In the genomic region with DNA sequence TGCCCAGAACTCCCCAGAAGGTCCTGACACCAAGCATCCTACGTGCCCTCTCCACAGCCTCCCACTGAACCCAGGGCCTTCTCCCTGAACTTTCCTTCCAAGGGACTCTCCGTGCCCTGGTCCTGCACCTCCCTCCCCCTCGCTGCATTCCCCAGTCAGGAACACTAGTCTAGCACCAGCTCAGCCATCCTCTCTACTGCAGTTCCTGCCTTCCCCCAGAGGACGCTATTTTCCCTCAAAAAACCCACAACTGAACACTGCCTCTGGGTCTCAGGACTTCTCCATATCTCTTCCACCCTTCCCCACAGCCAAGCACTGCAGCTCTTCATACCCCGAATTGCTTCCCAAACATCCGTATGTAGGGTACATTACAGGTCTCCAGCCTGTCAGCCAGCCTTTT, we compare ENCODE assay signal across 2 cellular contexts.
TF ChIP-seq lines count a peak whose summit lies in the region.

No MANE protein-coding gene starts in this region.

TF ChIP-seq in HepG2, 621 proteins besides CTCF, POLR2A, EP300 and RAD21:
- TF ChIP-seq, protein P1, sequence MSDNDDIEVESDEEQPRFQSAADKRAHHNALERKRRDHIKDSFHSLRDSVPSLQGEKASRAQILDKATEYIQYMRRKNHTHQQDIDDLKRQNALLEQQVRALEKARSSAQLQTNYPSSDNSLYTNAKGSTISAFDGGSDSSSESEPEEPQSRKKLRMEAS (IDR thresholded peaks at IDR 0.05) = no peak
- TF ChIP-seq AGO1 (IDR thresholded peaks at IDR 0.05; ENCODE audit: low read depth, low read length, poor library complexity, severe bottlenecking) (no peak), MAFG (CRISPR knock-in tag; IDR thresholded peaks at IDR 0.05) (no peak), ZFP36L1 (CRISPR knock-in tag; IDR thresholded peaks at IDR 0.05) (no peak), MXI1 (IDR thresholded peaks at IDR 0.05; ENCODE audit: borderline replicate concordance, low read depth, low read length) (no peak), IKZF4 (CRISPR knock-in tag; IDR thresholded peaks at IDR 0.05; ENCODE audit: borderline replicate concordance, low read depth, not compliant biosample characterization) (no peak), ATRX (CRISPR knock-in tag; IDR thresholded peaks at IDR 0.05; ENCODE audit: borderline replicate concordance) (no peak), ZNF883 (CRISPR knock-in tag; IDR thresholded peaks at IDR 0.05; ENCODE audit: not compliant biosample characterization) (no peak), NR3C1 (CRISPR knock-in tag; IDR thresholded peaks at IDR 0.05) (no peak)
- TF ChIP-seq, protein P2, sequence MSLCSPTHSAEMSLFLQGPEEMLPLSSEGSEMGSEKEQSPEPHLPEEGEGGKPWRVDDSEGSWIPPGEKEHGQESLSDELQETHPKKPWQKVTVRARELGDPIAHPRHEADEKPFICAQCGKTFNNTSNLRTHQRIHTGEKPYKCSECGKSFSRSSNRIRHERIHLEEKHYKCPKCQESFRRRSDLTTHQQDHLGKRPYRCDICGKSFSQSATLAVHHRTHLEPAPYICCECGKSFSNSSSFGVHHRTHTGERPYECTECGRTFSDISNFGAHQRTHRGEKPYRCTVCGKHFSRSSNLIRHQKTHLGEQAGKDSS (CRISPR knock-in tag; IDR thresholded peaks at IDR 0.05; ENCODE audit: borderline replicate concordance, low read depth) = no peak
- TF ChIP-seq, protein P3, sequence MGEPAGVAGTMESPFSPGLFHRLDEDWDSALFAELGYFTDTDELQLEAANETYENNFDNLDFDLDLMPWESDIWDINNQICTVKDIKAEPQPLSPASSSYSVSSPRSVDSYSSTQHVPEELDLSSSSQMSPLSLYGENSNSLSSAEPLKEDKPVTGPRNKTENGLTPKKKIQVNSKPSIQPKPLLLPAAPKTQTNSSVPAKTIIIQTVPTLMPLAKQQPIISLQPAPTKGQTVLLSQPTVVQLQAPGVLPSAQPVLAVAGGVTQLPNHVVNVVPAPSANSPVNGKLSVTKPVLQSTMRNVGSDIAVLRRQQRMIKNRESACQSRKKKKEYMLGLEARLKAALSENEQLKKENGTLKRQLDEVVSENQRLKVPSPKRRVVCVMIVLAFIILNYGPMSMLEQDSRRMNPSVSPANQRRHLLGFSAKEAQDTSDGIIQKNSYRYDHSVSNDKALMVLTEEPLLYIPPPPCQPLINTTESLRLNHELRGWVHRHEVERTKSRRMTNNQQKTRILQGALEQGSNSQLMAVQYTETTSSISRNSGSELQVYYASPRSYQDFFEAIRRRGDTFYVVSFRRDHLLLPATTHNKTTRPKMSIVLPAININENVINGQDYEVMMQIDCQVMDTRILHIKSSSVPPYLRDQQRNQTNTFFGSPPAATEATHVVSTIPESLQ (CRISPR knock-in tag; conservative IDR thresholded peaks at IDR 0.05) = no peak
TF ChIP-seq in HepG2: peak in this region for 0.

TF ChIP-seq in WTC11, 78 proteins besides CTCF, POLR2A, EP300 and RAD21:
- TF ChIP-seq TP53 (CRISPR knock-in tag; IDR thresholded peaks at IDR 0.05) (no peak), PRRX2 (CRISPR knock-in tag; IDR thresholded peaks at IDR 0.05) (no peak), CREB1 (CRISPR knock-in tag; IDR thresholded peaks at IDR 0.05) (no peak), SOX15 (CRISPR knock-in tag; IDR thresholded peaks at IDR 0.05) (no peak), ETV6 (CRISPR knock-in tag; IDR thresholded peaks at IDR 0.05) (no peak), ELF4 (CRISPR knock-in tag; IDR thresholded peaks at IDR 0.05; ENCODE audit: low read depth) (no peak), ZBTB21 (CRISPR knock-in tag; IDR thresholded peaks at IDR 0.05; ENCODE audit: borderline replicate concordance) (no peak)
- TF ChIP-seq, protein P4, sequence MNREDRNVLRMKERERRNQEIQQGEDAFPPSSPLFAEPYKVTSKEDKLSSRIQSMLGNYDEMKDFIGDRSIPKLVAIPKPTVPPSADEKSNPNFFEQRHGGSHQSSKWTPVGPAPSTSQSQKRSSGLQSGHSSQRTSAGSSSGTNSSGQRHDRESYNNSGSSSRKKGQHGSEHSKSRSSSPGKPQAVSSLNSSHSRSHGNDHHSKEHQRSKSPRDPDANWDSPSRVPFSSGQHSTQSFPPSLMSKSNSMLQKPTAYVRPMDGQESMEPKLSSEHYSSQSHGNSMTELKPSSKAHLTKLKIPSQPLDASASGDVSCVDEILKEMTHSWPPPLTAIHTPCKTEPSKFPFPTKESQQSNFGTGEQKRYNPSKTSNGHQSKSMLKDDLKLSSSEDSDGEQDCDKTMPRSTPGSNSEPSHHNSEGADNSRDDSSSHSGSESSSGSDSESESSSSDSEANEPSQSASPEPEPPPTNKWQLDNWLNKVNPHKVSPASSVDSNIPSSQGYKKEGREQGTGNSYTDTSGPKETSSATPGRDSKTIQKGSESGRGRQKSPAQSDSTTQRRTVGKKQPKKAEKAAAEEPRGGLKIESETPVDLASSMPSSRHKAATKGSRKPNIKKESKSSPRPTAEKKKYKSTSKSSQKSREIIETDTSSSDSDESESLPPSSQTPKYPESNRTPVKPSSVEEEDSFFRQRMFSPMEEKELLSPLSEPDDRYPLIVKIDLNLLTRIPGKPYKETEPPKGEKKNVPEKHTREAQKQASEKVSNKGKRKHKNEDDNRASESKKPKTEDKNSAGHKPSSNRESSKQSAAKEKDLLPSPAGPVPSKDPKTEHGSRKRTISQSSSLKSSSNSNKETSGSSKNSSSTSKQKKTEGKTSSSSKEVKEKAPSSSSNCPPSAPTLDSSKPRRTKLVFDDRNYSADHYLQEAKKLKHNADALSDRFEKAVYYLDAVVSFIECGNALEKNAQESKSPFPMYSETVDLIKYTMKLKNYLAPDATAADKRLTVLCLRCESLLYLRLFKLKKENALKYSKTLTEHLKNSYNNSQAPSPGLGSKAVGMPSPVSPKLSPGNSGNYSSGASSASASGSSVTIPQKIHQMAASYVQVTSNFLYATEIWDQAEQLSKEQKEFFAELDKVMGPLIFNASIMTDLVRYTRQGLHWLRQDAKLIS (CRISPR knock-in tag; IDR thresholded peaks at IDR 0.05; ENCODE audit: borderline replicate concordance) = no peak
- TF ChIP-seq, protein P5, sequence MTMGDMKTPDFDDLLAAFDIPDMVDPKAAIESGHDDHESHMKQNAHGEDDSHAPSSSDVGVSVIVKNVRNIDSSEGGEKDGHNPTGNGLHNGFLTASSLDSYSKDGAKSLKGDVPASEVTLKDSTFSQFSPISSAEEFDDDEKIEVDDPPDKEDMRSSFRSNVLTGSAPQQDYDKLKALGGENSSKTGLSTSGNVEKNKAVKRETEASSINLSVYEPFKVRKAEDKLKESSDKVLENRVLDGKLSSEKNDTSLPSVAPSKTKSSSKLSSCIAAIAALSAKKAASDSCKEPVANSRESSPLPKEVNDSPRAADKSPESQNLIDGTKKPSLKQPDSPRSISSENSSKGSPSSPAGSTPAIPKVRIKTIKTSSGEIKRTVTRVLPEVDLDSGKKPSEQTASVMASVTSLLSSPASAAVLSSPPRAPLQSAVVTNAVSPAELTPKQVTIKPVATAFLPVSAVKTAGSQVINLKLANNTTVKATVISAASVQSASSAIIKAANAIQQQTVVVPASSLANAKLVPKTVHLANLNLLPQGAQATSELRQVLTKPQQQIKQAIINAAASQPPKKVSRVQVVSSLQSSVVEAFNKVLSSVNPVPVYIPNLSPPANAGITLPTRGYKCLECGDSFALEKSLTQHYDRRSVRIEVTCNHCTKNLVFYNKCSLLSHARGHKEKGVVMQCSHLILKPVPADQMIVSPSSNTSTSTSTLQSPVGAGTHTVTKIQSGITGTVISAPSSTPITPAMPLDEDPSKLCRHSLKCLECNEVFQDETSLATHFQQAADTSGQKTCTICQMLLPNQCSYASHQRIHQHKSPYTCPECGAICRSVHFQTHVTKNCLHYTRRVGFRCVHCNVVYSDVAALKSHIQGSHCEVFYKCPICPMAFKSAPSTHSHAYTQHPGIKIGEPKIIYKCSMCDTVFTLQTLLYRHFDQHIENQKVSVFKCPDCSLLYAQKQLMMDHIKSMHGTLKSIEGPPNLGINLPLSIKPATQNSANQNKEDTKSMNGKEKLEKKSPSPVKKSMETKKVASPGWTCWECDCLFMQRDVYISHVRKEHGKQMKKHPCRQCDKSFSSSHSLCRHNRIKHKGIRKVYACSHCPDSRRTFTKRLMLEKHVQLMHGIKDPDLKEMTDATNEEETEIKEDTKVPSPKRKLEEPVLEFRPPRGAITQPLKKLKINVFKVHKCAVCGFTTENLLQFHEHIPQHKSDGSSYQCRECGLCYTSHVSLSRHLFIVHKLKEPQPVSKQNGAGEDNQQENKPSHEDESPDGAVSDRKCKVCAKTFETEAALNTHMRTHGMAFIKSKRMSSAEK (CRISPR knock-in tag; IDR thresholded peaks at IDR 0.05; ENCODE audit: borderline replicate concordance) = no peak
